8 cellular contexts compared by ENCODE assay signal in the genomic region with DNA sequence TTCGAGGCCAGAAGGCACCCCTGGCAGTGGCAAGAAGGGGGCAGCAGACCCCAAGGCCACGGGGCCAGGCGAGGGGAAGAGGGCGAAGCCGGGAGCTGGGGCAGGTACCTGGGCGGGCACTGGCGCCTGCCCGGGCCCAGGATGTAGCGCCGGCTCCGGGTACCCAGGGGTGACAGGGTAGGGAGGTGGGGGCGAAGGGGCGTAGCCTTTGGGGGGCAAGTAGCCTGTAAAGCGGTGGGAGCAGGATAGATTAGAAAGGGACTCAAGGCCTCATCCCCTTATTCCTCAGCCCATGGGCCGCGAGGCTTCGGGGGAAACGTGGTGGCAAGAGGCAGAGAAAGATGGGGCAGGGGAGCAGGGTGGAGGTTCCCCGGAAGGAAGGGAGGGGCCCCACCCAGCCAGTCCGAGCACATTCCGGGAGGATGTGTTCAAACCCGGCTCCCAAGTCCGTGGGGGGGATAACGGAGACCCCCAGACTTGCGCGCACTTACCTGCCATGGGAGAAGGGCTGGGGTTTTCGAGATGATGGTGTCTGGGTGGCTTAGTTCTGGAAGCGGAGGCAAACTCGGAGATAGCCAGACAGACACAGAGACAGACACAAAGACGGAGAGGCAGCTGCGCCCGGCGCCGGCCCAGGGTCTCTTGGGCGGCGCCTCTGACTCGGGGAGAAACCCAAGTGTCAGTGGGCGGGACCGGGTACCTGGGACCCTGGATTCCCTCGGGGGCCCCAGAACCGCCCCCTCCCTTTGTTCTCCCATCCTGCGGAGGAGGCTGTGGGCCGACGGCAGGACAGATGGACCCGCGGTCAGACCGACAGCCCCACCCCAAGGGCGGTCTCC. TPM values are rescaled to one million over a fixed set of nuclear protein-coding genes. Genes with fewer than 3 reads are reported as not detected.
DNase-seq lines count a peak whose midpoint lies in the region; ATAC-seq and TF ChIP-seq lines count a peak whose summit lies in the region.

No MANE protein-coding gene starts in this region.

- POLR2A ChIA-PET in PC-9 (lab: Charles Lee; ENCODE audit: unreplicated experiment), result interaction anchor here (0.5 to 1.3 kb wide), 8 partner anchors 8 to 196 kb away, joined by 3 to 31 read pairs (median 4); a partner anchor contains a TSS

- no peaks in the 10 kb centered on the region for H3K9me2 ChIP-seq in PC-9 (ENCODE audit: insufficient read depth)

- CTCF ChIA-PET in PC-9 (lab: Charles Lee), result interaction anchor here (1.0 kb wide), 1 partner anchor 42 kb away, joined by 3 read pairs; a partner anchor contains a TSS

- H3K27me3 ChIP-seq in PC-9 (ENCODE audit: insufficient read depth, low read depth), result no peaks in the 10 kb centered on the region
- no peaks in the 10 kb centered on the region for H3K27me3 ChIP-seq in adrenal gland

- no peaks in the 10 kb centered on the region for H3K79me2 ChIP-seq in PC-9 (ENCODE audit: low read depth)

- H3K4me3 ChIP-seq in PC-9 (peak overlapping the region; percentile 78), adrenal gland (peak overlapping the region; percentile 56 to 72 (median 62)), iPS-18c (ENCODE audit: insufficient read depth, low read depth, low read length) (peak overlapping the region; percentile 84)

- intact Hi-C loops in PC-9 (cut with micrococcal nuclease; ENCODE audit: unreplicated experiment), result loop anchor here (1.0 to 2.0 kb wide), 3 partner anchors 10 to 165 kb away; a partner anchor contains a TSS
- intact Hi-C loops in adrenal gland (cut with DNase I), result no loop called here

- H3K27ac ChIP-seq in PC-9 (no peak overlapping the region), adrenal gland (peak overlapping the region in 4 of 5 donors; percentile 90 to 96 (median 94))

- WGBS in adrenal gland, 4 donors, result 8 to 12% (median 10%) methylated on average over 24 to 48 of the region's 48 CpGs

- BruUV-seq in PC-9 (replicated peaks; lab: Mats Ljungman, UMichigan), result TSS peak; percentile 35

- DNase-seq in stimulated activated CD4-positive, alpha-beta T cell treated with anti-CD3 and anti-CD28 coated beads, Interleukin-12 subunit alpha, Interleukin-12 subunit beta, amount 100 ng/mL, for 4 hours, result peak; percentile 60
- no peak for DNase-seq in stimulated activated CD4-positive, alpha-beta T cell treated with anti-CD3 and anti-CD28 coated beads, Interleukin-2, amount 100 ng/mL, for 48 hours
- peak in 1 of 2 experiments; percentile 54 for DNase-seq in PC-9
- DNase-seq in adrenal gland, result peak in 2 of 7 donors; percentile 39
- peak; percentile 23 to 37 for DNase-seq in stimulated activated CD4-positive, alpha-beta T cell treated with anti-CD3 and anti-CD28 coated beads, Interleukin-1b, Interleukin-23, amount 100 ng/mL, for 1 hour (ENCODE audit: low read depth in 2 of 2)
- no peak for DNase-seq in kidney glomerular epithelial cell (lab: John Stamatoyannopoulos, UW)

- peak; percentile 54 for ATAC-seq in HG03045 (IDR thresholded peaks at IDR 0.05; ENCODE audit: unreplicated experiment)

- TF ChIP-seq CTCF in PC-9 (conservative IDR thresholded peaks at IDR 0.05) (no peak), adrenal gland (IDR thresholded peaks at IDR 0.05) (no peak)

- peak overlapping the region; percentile 71; the same call in 1 of the 2 replicates for H2AFZ ChIP-seq in PC-9

- H3K4me1 ChIP-seq in PC-9 (replicated peaks; ENCODE audit: insufficient read depth), result 0 out of 2 replicates have a peak, but pooled peaks cover 3% of the 10 kb centered on the region
- peaks cover 6 to 16% of the 10 kb centered on the region in 2 donors for H3K4me1 ChIP-seq in adrenal gland (replicated peaks in 1 of 2)

- H3F3A ChIP-seq in PC-9 (ENCODE audit: insufficient read depth, low read depth), result peaks cover 8% of the 10 kb centered on the region; the same call in 1 of the 2 replicates

- TF ChIP-seq POLR2A in adrenal gland (IDR thresholded peaks at IDR 0.05), result no peak

- no peaks in the 10 kb centered on the region for H4K20me1 ChIP-seq in PC-9 (ENCODE audit: insufficient read depth)

- H3K4me2 ChIP-seq in PC-9, result peak overlapping the region; percentile 95

- H3K36me3 ChIP-seq in PC-9 (ENCODE audit: low read depth) (no peaks in the 10 kb centered on the region), adrenal gland (replicated peaks in 1 of 2) (no peaks in the 10 kb centered on the region)

- no peaks in the 10 kb centered on the region for H3K9me3 ChIP-seq in PC-9 (ENCODE audit: insufficient read depth, low read depth)
- no peaks in the 10 kb centered on the region for H3K9me3 ChIP-seq in adrenal gland (replicated peaks in 1 of 3)
- no peaks in the 10 kb centered on the region for H3K9me3 ChIP-seq in iPS-18c (ENCODE audit: control insufficient read depth, insufficient read depth, low read length)

RNA-seq across cellular contexts. Expression of a gene that starts 0.5 kb away (rescaled TPM):
- 53.0 and 64.5 TPM in 2 replicates for total RNA-seq in PC-9 (2021)
- 10 to 100 TPM; 12.3 to 34.5 (median 27.9) TPM for total RNA-seq in adrenal gland
- polyA plus RNA-seq in adrenal gland, result 10 to 100 TPM; 13.2 to 42.5 (median 32.9) TPM

RNA-seq across cellular contexts. Expression of a gene that starts 10.1 kb away (rescaled TPM):
- 55.4 and 91.7 TPM in 2 replicates for total RNA-seq in PC-9 (2021)
- total RNA-seq in adrenal gland, result 100 to 1,000 TPM in 3 of 8 donors, 10 to 100 TPM in 5; 52.9 to 205 (median 89.0) TPM
- 100 to 1,000 TPM in 2 of 3 donors, 10 to 100 TPM in 1; 48.5 to 334 (median 254) TPM for polyA plus RNA-seq in adrenal gland

RNA-seq across cellular contexts. Expression of a gene that starts 12.9 kb away (rescaled TPM):
- total RNA-seq in PC-9 (2021) (15.8 and 18.8 TPM in 2 replicates), adrenal gland (1 to 10 TPM in 7 of 8 donors, under 1 TPM in 1; 0.35 to 8.7 (median 2.5) TPM)
- polyA plus RNA-seq in adrenal gland, result 1 to 10 TPM in 2 of 3 donors, under 1 TPM in 1; 0.13 to 3.9 (median 1.6) TPM

RNA-seq across cellular contexts. Expression of a gene that starts 13.8 kb away (rescaled TPM):
- total RNA-seq in PC-9 (2021), result 86.3 and 98.8 TPM in 2 replicates
- total RNA-seq in adrenal gland, result 10 to 100 TPM in 6 of 8 donors, 1 to 10 TPM in 2; 5.5 to 34.8 (median 16.6) TPM
- polyA plus RNA-seq in adrenal gland, result 10 to 100 TPM in 2 of 3 donors, 1 to 10 TPM in 1; 7.7 to 44.6 (median 28.1) TPM

RNA-seq across cellular contexts. Expression of a gene that starts 26.3 kb away (rescaled TPM):
- total RNA-seq in PC-9 (2021), result 0.83 and 1.1 TPM in 2 replicates
- total RNA-seq in adrenal gland, result not detected
- not detected for polyA plus RNA-seq in adrenal gland

Comparison
In these comparisons a context has a peak if more than half of its experiments do, and no peak if none do; other contexts are left out.
1. DNase-seq: peak in stimulated activated CD4-positive, alpha-beta T cell treated with anti-CD3 and anti-CD28 coated beads, Interleukin-12 subunit alpha, Interleukin-12 subunit beta, amount 100 ng/mL, for 4 hours (single experiment) and stimulated activated CD4-positive, alpha-beta T cell treated with anti-CD3 and anti-CD28 coated beads, Interleukin-1b, Interleukin-23, amount 100 ng/mL, for 1 hour (2 of 2); none in stimulated activated CD4-positive, alpha-beta T cell treated with anti-CD3 and anti-CD28 coated beads, Interleukin-2, amount 100 ng/mL, for 48 hours (0 of 2) and kidney glomerular epithelial cell (single experiment).
2. Peak in every context shown above with its lines, with median percentiles within 50 percentile points of each other: H3K4me3 ChIP-seq.